ENCODE assay signal across 1 cellular context in the genomic region with DNA sequence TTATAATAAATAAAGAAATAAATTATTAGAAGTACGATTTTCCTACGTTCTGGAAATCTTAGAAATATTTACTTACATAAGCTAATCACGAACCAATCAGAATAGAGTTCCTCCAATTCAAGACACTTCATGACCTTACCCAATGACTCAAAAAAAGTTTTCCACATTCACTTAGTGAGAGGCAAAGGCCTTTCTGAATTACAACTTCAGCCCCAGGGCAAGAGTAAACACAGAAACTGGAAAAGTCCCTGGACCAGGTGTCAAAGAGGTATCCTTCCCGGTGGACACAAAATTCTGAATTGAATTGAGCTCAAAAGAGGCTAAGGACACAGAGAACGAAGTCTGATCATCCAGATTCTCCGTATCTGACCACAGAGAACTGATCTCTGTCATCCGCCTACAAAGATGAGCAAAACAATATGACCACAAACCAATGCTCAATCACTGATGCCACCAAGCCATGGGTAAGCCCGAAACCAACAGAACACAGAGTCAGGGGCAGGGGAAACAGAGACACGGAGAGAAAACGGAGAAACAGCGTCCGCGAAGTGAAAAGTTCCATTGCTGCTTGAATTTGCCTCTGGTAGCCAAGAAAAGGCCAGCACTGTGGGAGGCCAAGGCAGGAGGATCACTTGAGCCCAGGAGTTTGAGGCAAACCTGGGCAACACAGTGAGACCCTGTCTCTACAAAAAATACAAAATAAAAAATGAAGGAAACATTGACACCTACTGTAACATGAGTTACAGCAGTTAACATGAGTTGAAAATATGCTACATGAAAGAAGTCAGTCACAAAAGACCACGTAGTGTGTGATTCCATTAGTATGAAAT.
TF ChIP-seq lines count a peak whose summit lies in the region.

No MANE protein-coding gene starts in this region.

TF ChIP-seq in GM12878, 131 proteins besides CTCF, POLR2A, EP300 and RAD21 (continued from another document and continues in another):
- peak; percentile 61; the same call in 1 of the 2 replicates for TF ChIP-seq ZBED1 (IDR thresholded peaks at IDR 0.05; ENCODE audit: borderline replicate concordance)
- peak; percentile 93 for TF ChIP-seq DPF2 (IDR thresholded peaks at IDR 0.05)
- peak; percentile 74 for TF ChIP-seq CHD2 (IDR thresholded peaks at IDR 0.05; ENCODE audit: borderline replicate concordance, low read depth, low read length)
- TF ChIP-seq, protein P1, sequence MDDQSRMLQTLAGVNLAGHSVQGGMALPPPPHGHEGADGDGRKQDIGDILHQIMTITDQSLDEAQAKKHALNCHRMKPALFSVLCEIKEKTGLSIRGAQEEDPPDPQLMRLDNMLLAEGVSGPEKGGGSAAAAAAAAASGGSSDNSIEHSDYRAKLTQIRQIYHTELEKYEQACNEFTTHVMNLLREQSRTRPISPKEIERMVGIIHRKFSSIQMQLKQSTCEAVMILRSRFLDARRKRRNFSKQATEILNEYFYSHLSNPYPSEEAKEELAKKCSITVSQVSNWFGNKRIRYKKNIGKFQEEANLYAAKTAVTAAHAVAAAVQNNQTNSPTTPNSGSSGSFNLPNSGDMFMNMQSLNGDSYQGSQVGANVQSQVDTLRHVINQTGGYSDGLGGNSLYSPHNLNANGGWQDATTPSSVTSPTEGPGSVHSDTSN (IDR thresholded peaks at IDR 0.05; ENCODE audit: insufficient replicate concordance, low read depth, low read length): peak; percentile 59
- no peak for TF ChIP-seq LARP7 (IDR thresholded peaks at IDR 0.05)
- TF ChIP-seq STAT3 (IDR thresholded peaks at IDR 0.05; ENCODE audit: low read depth, low read length): 0 out of 2 replicates have a peak, but pooled peaks have one; percentile 82
- no peak for TF ChIP-seq MYC (IDR thresholded peaks at IDR 0.05; ENCODE audit: insufficient read depth, insufficient read length, insufficient replicate concordance, low read length, severe bottlenecking)
- TF ChIP-seq CHD4 (IDR thresholded peaks at IDR 0.05): 0 out of 2 replicates have a peak, but pooled peaks have one; percentile 41
- no peak for TF ChIP-seq SMAD5 (IDR thresholded peaks at IDR 0.05; ENCODE audit: low read depth)
- TF ChIP-seq HCFC1 (IDR thresholded peaks at IDR 0.05; ENCODE audit: low read length): peak; percentile 21; the same call in 1 of the 2 replicates
- TF ChIP-seq, protein P2, sequence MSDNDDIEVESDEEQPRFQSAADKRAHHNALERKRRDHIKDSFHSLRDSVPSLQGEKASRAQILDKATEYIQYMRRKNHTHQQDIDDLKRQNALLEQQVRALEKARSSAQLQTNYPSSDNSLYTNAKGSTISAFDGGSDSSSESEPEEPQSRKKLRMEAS (IDR thresholded peaks at IDR 0.05; ENCODE audit: low read depth, low read length): no peak
- TF ChIP-seq NFIC (IDR thresholded peaks at IDR 0.05; ENCODE audit: low read depth, low read length): peak; percentile 83
- TF ChIP-seq TCF7 (IDR thresholded peaks at IDR 0.05; ENCODE audit: borderline replicate concordance): no peak
- TF ChIP-seq YBX1 (IDR thresholded peaks at IDR 0.05): no peak
- no peak for TF ChIP-seq EGR1 (IDR thresholded peaks at IDR 0.05; ENCODE audit: borderline replicate concordance in 1 of 2, low read depth in 2 of 2, low read length in 2 of 2)
- TF ChIP-seq, protein P3, sequence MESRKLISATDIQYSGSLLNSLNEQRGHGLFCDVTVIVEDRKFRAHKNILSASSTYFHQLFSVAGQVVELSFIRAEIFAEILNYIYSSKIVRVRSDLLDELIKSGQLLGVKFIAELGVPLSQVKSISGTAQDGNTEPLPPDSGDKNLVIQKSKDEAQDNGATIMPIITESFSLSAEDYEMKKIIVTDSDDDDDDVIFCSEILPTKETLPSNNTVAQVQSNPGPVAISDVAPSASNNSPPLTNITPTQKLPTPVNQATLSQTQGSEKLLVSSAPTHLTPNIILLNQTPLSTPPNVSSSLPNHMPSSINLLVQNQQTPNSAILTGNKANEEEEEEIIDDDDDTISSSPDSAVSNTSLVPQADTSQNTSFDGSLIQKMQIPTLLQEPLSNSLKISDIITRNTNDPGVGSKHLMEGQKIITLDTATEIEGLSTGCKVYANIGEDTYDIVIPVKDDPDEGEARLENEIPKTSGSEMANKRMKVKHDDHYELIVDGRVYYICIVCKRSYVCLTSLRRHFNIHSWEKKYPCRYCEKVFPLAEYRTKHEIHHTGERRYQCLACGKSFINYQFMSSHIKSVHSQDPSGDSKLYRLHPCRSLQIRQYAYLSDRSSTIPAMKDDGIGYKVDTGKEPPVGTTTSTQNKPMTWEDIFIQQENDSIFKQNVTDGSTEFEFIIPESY (IDR thresholded peaks at IDR 0.05): no peak
- TF ChIP-seq NR2F1 (conservative IDR thresholded peaks at IDR 0.05): peak; percentile 78
- TF ChIP-seq, protein P4, sequence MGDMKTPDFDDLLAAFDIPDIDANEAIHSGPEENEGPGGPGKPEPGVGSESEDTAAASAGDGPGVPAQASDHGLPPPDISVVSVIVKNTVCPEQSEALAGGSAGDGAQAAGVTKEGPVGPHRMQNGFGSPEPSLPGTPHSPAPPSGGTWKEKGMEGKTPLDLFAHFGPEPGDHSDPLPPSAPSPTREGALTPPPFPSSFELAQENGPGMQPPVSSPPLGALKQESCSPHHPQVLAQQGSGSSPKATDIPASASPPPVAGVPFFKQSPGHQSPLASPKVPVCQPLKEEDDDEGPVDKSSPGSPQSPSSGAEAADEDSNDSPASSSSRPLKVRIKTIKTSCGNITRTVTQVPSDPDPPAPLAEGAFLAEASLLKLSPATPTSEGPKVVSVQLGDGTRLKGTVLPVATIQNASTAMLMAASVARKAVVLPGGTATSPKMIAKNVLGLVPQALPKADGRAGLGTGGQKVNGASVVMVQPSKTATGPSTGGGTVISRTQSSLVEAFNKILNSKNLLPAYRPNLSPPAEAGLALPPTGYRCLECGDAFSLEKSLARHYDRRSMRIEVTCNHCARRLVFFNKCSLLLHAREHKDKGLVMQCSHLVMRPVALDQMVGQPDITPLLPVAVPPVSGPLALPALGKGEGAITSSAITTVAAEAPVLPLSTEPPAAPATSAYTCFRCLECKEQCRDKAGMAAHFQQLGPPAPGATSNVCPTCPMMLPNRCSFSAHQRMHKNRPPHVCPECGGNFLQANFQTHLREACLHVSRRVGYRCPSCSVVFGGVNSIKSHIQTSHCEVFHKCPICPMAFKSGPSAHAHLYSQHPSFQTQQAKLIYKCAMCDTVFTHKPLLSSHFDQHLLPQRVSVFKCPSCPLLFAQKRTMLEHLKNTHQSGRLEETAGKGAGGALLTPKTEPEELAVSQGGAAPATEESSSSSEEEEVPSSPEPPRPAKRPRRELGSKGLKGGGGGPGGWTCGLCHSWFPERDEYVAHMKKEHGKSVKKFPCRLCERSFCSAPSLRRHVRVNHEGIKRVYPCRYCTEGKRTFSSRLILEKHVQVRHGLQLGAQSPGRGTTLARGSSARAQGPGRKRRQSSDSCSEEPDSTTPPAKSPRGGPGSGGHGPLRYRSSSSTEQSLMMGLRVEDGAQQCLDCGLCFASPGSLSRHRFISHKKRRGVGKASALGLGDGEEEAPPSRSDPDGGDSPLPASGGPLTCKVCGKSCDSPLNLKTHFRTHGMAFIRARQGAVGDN (IDR thresholded peaks at IDR 0.05): no peak; the same call in 1 of the 2 replicates
- TF ChIP-seq, protein P5, sequence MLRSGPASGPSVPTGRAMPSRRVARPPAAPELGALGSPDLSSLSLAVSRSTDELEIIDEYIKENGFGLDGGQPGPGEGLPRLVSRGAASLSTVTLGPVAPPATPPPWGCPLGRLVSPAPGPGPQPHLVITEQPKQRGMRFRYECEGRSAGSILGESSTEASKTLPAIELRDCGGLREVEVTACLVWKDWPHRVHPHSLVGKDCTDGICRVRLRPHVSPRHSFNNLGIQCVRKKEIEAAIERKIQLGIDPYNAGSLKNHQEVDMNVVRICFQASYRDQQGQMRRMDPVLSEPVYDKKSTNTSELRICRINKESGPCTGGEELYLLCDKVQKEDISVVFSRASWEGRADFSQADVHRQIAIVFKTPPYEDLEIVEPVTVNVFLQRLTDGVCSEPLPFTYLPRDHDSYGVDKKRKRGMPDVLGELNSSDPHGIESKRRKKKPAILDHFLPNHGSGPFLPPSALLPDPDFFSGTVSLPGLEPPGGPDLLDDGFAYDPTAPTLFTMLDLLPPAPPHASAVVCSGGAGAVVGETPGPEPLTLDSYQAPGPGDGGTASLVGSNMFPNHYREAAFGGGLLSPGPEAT (IDR thresholded peaks at IDR 0.05; ENCODE audit: low read depth): peak; percentile 56; the same call in 1 of the 2 replicates
- no peak for TF ChIP-seq NFXL1 (IDR thresholded peaks at IDR 0.05; ENCODE audit: borderline replicate concordance)
- TF ChIP-seq SPI1 (IDR thresholded peaks at IDR 0.05; ENCODE audit: borderline replicate concordance, insufficient read depth, low read depth, low read length): no peak
- TF ChIP-seq, protein P6, sequence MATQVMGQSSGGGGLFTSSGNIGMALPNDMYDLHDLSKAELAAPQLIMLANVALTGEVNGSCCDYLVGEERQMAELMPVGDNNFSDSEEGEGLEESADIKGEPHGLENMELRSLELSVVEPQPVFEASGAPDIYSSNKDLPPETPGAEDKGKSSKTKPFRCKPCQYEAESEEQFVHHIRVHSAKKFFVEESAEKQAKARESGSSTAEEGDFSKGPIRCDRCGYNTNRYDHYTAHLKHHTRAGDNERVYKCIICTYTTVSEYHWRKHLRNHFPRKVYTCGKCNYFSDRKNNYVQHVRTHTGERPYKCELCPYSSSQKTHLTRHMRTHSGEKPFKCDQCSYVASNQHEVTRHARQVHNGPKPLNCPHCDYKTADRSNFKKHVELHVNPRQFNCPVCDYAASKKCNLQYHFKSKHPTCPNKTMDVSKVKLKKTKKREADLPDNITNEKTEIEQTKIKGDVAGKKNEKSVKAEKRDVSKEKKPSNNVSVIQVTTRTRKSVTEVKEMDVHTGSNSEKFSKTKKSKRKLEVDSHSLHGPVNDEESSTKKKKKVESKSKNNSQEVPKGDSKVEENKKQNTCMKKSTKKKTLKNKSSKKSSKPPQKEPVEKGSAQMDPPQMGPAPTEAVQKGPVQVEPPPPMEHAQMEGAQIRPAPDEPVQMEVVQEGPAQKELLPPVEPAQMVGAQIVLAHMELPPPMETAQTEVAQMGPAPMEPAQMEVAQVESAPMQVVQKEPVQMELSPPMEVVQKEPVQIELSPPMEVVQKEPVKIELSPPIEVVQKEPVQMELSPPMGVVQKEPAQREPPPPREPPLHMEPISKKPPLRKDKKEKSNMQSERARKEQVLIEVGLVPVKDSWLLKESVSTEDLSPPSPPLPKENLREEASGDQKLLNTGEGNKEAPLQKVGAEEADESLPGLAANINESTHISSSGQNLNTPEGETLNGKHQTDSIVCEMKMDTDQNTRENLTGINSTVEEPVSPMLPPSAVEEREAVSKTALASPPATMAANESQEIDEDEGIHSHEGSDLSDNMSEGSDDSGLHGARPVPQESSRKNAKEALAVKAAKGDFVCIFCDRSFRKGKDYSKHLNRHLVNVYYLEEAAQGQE (IDR thresholded peaks at IDR 0.05; ENCODE audit: low read depth, low read length): no peak
- no peak for TF ChIP-seq SUPT20H (IDR thresholded peaks at IDR 0.05; ENCODE audit: borderline replicate concordance, control insufficient read depth, low read depth, low read length)
- no peak for TF ChIP-seq RB1 (IDR thresholded peaks at IDR 0.05; ENCODE audit: borderline replicate concordance)
- no peak for TF ChIP-seq PAX8 (IDR thresholded peaks at IDR 0.05)
- peak; percentile 76 for TF ChIP-seq IKZF1 (conservative IDR thresholded peaks at IDR 0.05)
- TF ChIP-seq, protein P7, sequence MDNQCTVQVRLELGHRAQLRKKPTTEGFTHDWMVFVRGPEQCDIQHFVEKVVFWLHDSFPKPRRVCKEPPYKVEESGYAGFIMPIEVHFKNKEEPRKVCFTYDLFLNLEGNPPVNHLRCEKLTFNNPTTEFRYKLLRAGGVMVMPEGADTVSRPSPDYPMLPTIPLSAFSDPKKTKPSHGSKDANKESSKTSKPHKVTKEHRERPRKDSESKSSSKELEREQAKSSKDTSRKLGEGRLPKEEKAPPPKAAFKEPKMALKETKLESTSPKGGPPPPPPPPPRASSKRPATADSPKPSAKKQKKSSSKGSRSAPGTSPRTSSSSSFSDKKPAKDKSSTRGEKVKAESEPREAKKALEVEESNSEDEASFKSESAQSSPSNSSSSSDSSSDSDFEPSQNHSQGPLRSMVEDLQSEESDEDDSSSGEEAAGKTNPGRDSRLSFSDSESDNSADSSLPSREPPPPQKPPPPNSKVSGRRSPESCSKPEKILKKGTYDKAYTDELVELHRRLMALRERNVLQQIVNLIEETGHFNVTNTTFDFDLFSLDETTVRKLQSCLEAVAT (IDR thresholded peaks at IDR 0.05): peak; percentile 83
- 0 out of 2 replicates have a peak, but pooled peaks have one; percentile 54 for TF ChIP-seq MEF2A (IDR thresholded peaks at IDR 0.05; ENCODE audit: insufficient read depth, low read depth, low read length)
- no peak for TF ChIP-seq FOS (IDR thresholded peaks at IDR 0.05; ENCODE audit: borderline replicate concordance, extremely low read depth, insufficient read length)
- peak; percentile 78 for TF ChIP-seq SMARCA5 (IDR thresholded peaks at IDR 0.05)
- TF ChIP-seq RFX5 (IDR thresholded peaks at IDR 0.05; ENCODE audit: low read depth, low read length): no peak
- no peak for TF ChIP-seq STAT1 (conservative IDR thresholded peaks at IDR 0.05)
- TF ChIP-seq FOXK2 (IDR thresholded peaks at IDR 0.05): no peak
- TF ChIP-seq, protein P8, sequence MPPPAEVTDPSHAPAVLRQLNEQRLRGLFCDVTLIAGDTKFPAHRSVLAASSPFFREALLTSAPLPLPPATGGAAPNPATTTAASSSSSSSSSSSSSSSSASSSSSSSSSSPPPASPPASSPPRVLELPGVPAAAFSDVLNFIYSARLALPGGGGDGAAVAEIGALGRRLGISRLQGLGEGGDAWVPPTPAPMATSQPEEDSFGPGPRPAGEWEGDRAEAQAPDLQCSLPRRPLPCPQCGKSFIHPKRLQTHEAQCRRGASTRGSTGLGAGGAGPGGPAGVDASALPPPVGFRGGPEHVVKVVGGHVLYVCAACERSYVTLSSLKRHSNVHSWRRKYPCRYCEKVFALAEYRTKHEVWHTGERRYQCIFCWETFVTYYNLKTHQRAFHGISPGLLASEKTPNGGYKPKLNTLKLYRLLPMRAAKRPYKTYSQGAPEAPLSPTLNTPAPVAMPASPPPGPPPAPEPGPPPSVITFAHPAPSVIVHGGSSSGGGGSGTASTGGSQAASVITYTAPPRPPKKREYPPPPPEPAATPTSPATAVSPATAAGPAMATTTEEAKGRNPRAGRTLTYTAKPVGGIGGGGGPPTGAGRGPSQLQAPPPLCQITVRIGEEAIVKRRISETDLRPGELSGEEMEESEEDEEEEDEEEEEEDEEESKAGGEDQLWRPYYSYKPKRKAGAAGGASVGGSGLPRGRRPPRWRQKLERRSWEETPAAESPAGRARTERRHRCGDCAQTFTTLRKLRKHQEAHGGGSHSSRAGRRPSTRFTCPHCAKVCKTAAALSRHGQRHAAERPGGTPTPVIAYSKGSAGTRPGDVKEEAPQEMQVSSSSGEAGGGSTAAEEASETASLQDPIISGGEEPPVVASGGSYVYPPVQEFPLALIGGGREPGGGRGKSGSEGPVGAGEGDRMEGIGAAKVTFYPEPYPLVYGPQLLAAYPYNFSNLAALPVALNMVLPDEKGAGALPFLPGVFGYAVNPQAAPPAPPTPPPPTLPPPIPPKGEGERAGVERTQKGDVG (CRISPR knock-in tag; IDR thresholded peaks at IDR 0.05): no peak
- peak in 1 of 2 experiments; percentile 80; a peak in 2 of 4 replicates for TF ChIP-seq ETV6 (conservative IDR thresholded peaks at IDR 0.05 in 1 of 2, IDR thresholded peaks at IDR 0.05 in 1 of 2; ENCODE audit: borderline replicate concordance in 1 of 2, low read depth in 1 of 2)
- no peak for TF ChIP-seq SIN3A (IDR thresholded peaks at IDR 0.05; ENCODE audit: low read depth, low read length)
- TF ChIP-seq NR2C1 (IDR thresholded peaks at IDR 0.05): no peak
